29 cellular contexts compared by ENCODE assay signal in the genomic region with DNA sequence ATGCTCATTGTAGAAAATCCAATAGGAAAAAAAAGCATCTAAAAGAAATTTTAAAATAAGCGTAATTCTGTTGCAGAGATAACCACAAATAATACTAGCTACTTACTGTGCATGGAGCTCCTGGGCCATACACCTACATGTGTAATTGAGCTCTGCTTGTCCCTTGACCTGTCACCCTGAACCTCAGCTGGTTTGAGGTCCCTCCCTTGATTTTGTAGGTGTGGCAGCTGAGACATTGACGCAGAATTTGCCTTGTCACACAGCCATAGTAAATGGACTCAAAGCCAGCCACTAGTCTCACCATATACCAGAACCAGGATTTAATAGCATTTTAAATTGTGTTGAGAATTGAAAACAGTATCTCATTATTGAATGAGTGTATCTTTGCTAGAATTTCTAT.
"Had no signal": no experiment of that assay in that cellular context is flagged by ENCODE, and none has a peak within 500 bp of the region (broad histone marks: within the 10 kb centered on the region; RNA-seq: fewer than 3 reads in every experiment).

No MANE protein-coding gene starts in this region.

- H3K4me1 ChIP-seq: ascending aorta, Peyer's patch had no signal

- ATAC-seq: activated CD4-positive, alpha-beta T cell treated with anti-CD3 and anti-CD28 coated beads for 36 hours; activated T-cell treated with anti-CD3 and anti-CD28 coated beads, Interleukin-2, amount 50 U/mL, for 4 hours; PC-3 had no signal

- H3K4me3 ChIP-seq: ascending aorta, cardiac muscle cell, Peyer's patch had no signal

- H3K36me3 ChIP-seq: ascending aorta, cardiac muscle cell, Peyer's patch had no signal

- H3K27ac ChIP-seq: ascending aorta, cardiac muscle cell, Peyer's patch had no signal

- H3K27me3 ChIP-seq: ascending aorta, cardiac muscle cell, Peyer's patch had no signal

- DNase-seq: activated CD4-positive, alpha-beta memory T cell treated with anti-CD3 and anti-CD28 coated beads for 36 hours; activated CD4-positive, alpha-beta T cell treated with anti-CD3 and anti-CD28 coated beads for 36 hours; activated CD4-positive, alpha-beta T cell treated with anti-CD3 and anti-CD28 coated beads, Interleukin-2, amount 50 U/mL, for 1 hour; activated CD8-positive, alpha-beta memory T cell treated with anti-CD3 and anti-CD28 coated beads, Interleukin-2, amount 50 U/mL, for 4 hours; activated naive CD4-positive, alpha-beta T cell treated with Interleukin-2 at 50 U/mL for 16 hours; activated naive CD8-positive, alpha-beta T cell treated with anti-CD3 and anti-CD28 coated beads, Interleukin-2, amount 10 ng/mL, durations not matched to agents 7 days and 5 days; activated T-cell treated with anti-CD3 and anti-CD28 coated beads for 4 hours; activated T-cell treated with anti-CD3 and anti-CD28 coated beads, Interleukin-2, amount 50 U/mL, for 4 hours; amygdala; Karpas-422; MM.1S; MV-4-11; NCI-H1092; NCI-H1436 treated with DMSO at 0.1 percent for 48 hours; NCI-H1694 treated with DMSO at 0.1 percent for 48 hours; NCI-H2029; NCI-H510A; NCI-H526; NCI-H748 treated with DMSO at 0.1 percent for 48 hours; NK-92 treated with Interleukin-12 subunit alpha and Interleukin-12 subunit beta, amount 100 ng/mL, for 24 hours; PC-3; Right ventricle myocardium superior; SW 1271; T-helper 1 cell; T-helper 2 cell; T-helper 9 cell had no signal
